ENCODE assay signal across 20 cellular contexts in the genomic region with DNA sequence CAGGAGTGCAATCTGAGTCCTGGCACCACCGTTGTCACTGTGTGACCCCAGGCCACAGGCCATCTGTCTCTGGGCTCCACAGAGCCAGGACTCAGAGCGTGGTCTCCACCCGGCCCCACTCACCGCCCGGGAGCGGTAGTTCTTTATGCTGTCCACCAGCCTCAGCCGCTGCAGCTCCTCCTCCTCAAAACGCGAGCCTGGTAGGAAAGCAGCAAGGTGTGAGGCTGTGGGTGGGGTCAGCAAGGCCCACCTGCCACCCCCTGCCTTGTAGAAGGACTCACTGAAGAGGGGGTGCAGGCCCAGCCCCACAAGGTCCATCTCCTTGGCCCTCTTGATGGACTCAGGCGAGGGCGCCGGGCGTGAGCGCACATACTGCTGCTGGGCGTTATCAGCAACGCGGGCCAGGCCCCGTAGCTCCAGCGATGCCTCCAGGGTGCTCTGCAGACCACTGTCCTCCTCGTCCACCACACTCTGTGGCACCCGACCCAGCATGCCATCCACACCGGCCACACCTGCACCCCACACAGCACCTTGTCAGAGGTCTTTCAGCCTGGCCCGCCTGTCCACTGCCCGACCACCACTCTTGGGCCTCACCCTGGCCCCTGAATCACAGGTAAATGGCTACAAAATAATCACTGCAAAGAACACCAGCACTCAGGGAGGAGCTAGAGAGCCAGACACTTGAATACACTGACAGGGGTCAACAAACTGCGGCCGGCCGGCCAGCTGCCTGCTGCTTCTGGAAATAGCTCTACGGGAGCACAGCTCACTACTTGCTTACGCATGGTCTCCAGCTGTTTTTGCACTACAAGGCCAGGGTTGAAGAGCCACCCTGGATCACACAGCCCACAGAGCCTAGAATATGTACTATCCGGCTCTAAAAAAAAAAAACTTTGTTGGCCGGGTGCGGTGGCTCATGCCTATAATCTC. TPM values are rescaled to one million over a fixed set of nuclear protein-coding genes. Genes with fewer than 3 reads are reported as not detected.
DNase-seq lines count a peak whose midpoint lies in the region; ATAC-seq and TF ChIP-seq lines count a peak whose summit lies in the region.
"Had no signal": no experiment of that assay in that cellular context is flagged by ENCODE, and none has a peak within 500 bp of the region (broad histone marks: within the 10 kb centered on the region; RNA-seq: fewer than 3 reads in every experiment).

No MANE protein-coding gene starts in this region.

- no peak for TF ChIP-seq EP300 in gastroesophageal sphincter (IDR thresholded peaks at IDR 0.05)

- H3K27ac Mint-ChIP-seq in WTC11: peak overlapping the region; percentile 87
- peak overlapping the region; percentile 60 for H3K27ac Mint-ChIP-seq in endodermal cell
- H3K27ac Mint-ChIP-seq: B cell had no signal

- H3K36me3 ChIP-seq in H7 (replicated peaks; ENCODE audit: control insufficient read depth, insufficient read depth, low read length) (peaks cover 24% of the 10 kb centered on the region), endodermal cell (ENCODE audit: control insufficient read depth, insufficient read depth, low read length) (peaks cover 59% of the 10 kb centered on the region), osteoblast (ENCODE audit: insufficient read depth, low read length) (peaks cover 51% of the 10 kb centered on the region), ascending aorta (peaks cover 94 to 99% of the 10 kb centered on the region in 2 donors), gastroesophageal sphincter (peaks cover 0 to 100% of the 10 kb centered on the region in 2 donors)

- no peaks in the 10 kb centered on the region for H3K9me3 ChIP-seq in endodermal cell (ENCODE audit: control insufficient read depth, low read length)
- H3K9me3 ChIP-seq in osteoblast (ENCODE audit: low read depth, low read length): no peaks in the 10 kb centered on the region
- no peaks in the 10 kb centered on the region for H3K9me3 ChIP-seq in ascending aorta
- no peaks in the 10 kb centered on the region for H3K9me3 ChIP-seq in gastroesophageal sphincter

- H3K27me3 Mint-ChIP-seq in WTC11 (ENCODE audit: low read depth) (no peaks in the 10 kb centered on the region), endodermal cell (ENCODE audit: insufficient read depth) (no peaks in the 10 kb centered on the region)
- H3K27me3 Mint-ChIP-seq: B cell had no signal

- ATAC-seq in WTC11: no peak
- no peak for ATAC-seq in gastroesophageal sphincter
- ATAC-seq in HG02884 (IDR thresholded peaks at IDR 0.05; ENCODE audit: unreplicated experiment): no peak

- POLR2A ChIA-PET in WTC11 (lab: Charles Lee): interaction anchor here (0.6 kb wide), 1 partner anchor 31 kb away, joined by 3 read pairs; no protein-coding TSS in a partner anchor

- CTCF ChIA-PET in WTC11 (lab: Charles Lee): interaction anchor here (1.2 to 2.3 kb wide), 2 partner anchors 13 to 30 kb away, joined by 3 to 7 read pairs; partner anchors contain the start of gene RASAL1

- H3K4me2 ChIP-seq in osteoblast (ENCODE audit: insufficient read depth, low read length): no peak overlapping the region
- H3K4me2 ChIP-seq: KMS-11 had no signal

- no peaks in the 10 kb centered on the region for H3K27me3 ChIP-seq in H7 (ENCODE audit: control insufficient read depth, insufficient read depth, low read length)
- H3K27me3 ChIP-seq in endodermal cell (ENCODE audit: control insufficient read depth, insufficient read depth, low read length, poor library complexity, severe bottlenecking): no peaks in the 10 kb centered on the region
- no peaks in the 10 kb centered on the region for H3K27me3 ChIP-seq in osteoblast (ENCODE audit: insufficient read depth, low read length)
- H3K27me3 ChIP-seq in ascending aorta: no peaks in the 10 kb centered on the region
- no peaks in the 10 kb centered on the region for H3K27me3 ChIP-seq in gastroesophageal sphincter

- no peaks in the 10 kb centered on the region for H3K79me2 ChIP-seq in osteoblast (ENCODE audit: insufficient read depth, low read length)

- peaks cover 23% of the 10 kb centered on the region for H3K4me1 Mint-ChIP-seq in WTC11
- peaks cover 9% of the 10 kb centered on the region for H3K4me1 Mint-ChIP-seq in endodermal cell

- H3K27ac ChIP-seq in endodermal cell (ENCODE audit: low read depth, low read length) (no peak overlapping the region), osteoblast (ENCODE audit: low read depth, low read length) (no peak overlapping the region), ascending aorta (no peak overlapping the region), gastroesophageal sphincter (no peak overlapping the region)
- H3K27ac ChIP-seq: KMS-11 had no signal

- H3K36me3 Mint-ChIP-seq in WTC11 (peaks cover 38% of the 10 kb centered on the region), endodermal cell (ENCODE audit: low read depth) (peaks cover 58% of the 10 kb centered on the region)

- H3K9ac ChIP-seq in endodermal cell (ENCODE audit: extremely low read depth, low read length, poor library complexity, severe bottlenecking): no peak overlapping the region
- H3K9ac ChIP-seq: KMS-11 had no signal

- 88 to 91% methylated on average over 24 to 32 of the region's 32 CpGs for WGBS in endodermal cell (ENCODE audit: insufficient coverage in 1 of 2, insufficient read length in 1 of 2), 2 experiments
- 92% methylated on average over 5 of the region's 32 CpGs; no CpG with 5 or more reads in 1 of the 2 donors for WGBS in gastroesophageal sphincter (ENCODE audit: low coverage in 1 of 2), 2 donors

- H3K4me3 ChIP-seq in H7 (ENCODE audit: insufficient read depth, low read depth, low read length) (no peak overlapping the region), endodermal cell (ENCODE audit: low read length) (no peak overlapping the region), osteoblast (ENCODE audit: insufficient read depth, low read length) (no peak overlapping the region), ascending aorta (no peak overlapping the region), gastroesophageal sphincter (no peak overlapping the region)

- intact Hi-C loops in ascending aorta (cut with DNase I): no loop called here

- TF ChIP-seq POLR2A in gastroesophageal sphincter (IDR thresholded peaks at IDR 0.05): no peak

- H2AFZ ChIP-seq in osteoblast (ENCODE audit: low read length): no peak overlapping the region

- no peak overlapping the region for H3K4me3 Mint-ChIP-seq in WTC11
- H3K4me3 Mint-ChIP-seq in endodermal cell: no peak overlapping the region
- H3K4me3 Mint-ChIP-seq: B cell had no signal

- TF ChIP-seq CTCF in WTC11 (IDR thresholded peaks at IDR 0.05) (no peak), endodermal cell (conservative IDR thresholded peaks at IDR 0.05) (no peak), osteoblast (IDR thresholded peaks at IDR 0.05; ENCODE audit: extremely low read depth, low read depth, low read length) (no peak), ascending aorta (IDR thresholded peaks at IDR 0.05) (no peak), gastroesophageal sphincter (IDR thresholded peaks at IDR 0.05) (no peak)

- no peaks in the 10 kb centered on the region for H3K4me1 ChIP-seq in endodermal cell (ENCODE audit: control insufficient read depth, insufficient read depth, low read length)
- peaks cover 4% of the 10 kb centered on the region for H3K4me1 ChIP-seq in osteoblast (ENCODE audit: insufficient read depth, low read length)
- H3K4me1 ChIP-seq in ascending aorta: no peaks in the 10 kb centered on the region
- H3K4me1 ChIP-seq in gastroesophageal sphincter: no peaks in the 10 kb centered on the region

- no peaks in the 10 kb centered on the region for H3K9me3 Mint-ChIP-seq in WTC11
- no peaks in the 10 kb centered on the region for H3K9me3 Mint-ChIP-seq in endodermal cell

- peaks cover 10% of the 10 kb centered on the region for H4K20me1 ChIP-seq in osteoblast (ENCODE audit: insufficient read depth, low read length)

- DNase-seq in H7 (peak; percentile 33), WTC11 (ENCODE audit: low spot score) (no peak), endodermal cell (peak; percentile 83), osteoblast (ENCODE audit: insufficient read length, low spot score, missing footprints) (peak; percentile 62), ascending aorta (ENCODE audit: low spot score in 2 of 2) (no peak)
- no peak for DNase-seq in stimulated activated naive CD4-positive, alpha-beta T cell (lab: John Stamatoyannopoulos, UW)
- DNase-seq: DMS53, GF-D8, GOT3, NCI-H1105, NCI-H2029 treated with DMSO at 0.1 percent for 48 hours, NCI-H2171 treated with DMSO at 0.1 percent for 48 hours, NCI-H446, NCI-H526, SHP77 had no signal

TF ChIP-seq in WTC11, 78 proteins besides CTCF, POLR2A, EP300 and RAD21 (continues in another document):
- no peak for TF ChIP-seq GRHL2 (CRISPR knock-in tag; IDR thresholded peaks at IDR 0.05; ENCODE audit: insufficient replicate concordance, severe bottlenecking)

RNA-seq across cellular contexts. Expression of gene CFAP73, which starts 16.3 kb away (rescaled TPM):
- total RNA-seq in H7 (2014; rRNA removed; shearing (Covaris generic)): 0.33 TPM in 1 of 2 replicates, not detected in the other
- 0.30 to 0.94 TPM (median 0.37 TPM) in 3 replicates for total RNA-seq in WTC11 (2021)
- not detected for total RNA-seq in endodermal cell
- not detected for polyA plus RNA-seq in endodermal cell (2013, experiment 1 of 2)
- not detected for polyA plus RNA-seq in endodermal cell (2013, experiment 2 of 2)
- total RNA-seq in osteoblast: not detected in 2 replicates
- total RNA-seq in ascending aorta: not detected
- not detected for total RNA-seq in gastroesophageal sphincter
- total RNA-seq: RPMI7951 had no signal

RNA-seq across cellular contexts. Expression of gene DDX54, which starts 19.5 kb away (rescaled TPM):
- total RNA-seq in H7 (2014; rRNA removed; shearing (Covaris generic)): 93.9 and 101 TPM in 2 replicates
- total RNA-seq in WTC11 (2021) (120 to 151 TPM (median 123 TPM) in 3 replicates), endodermal cell (10 to 100 TPM; 68.1 to 69.0 TPM), osteoblast (40.2 and 49.5 TPM in 2 replicates), ascending aorta (97.0 TPM), gastroesophageal sphincter (10 to 100 TPM; 38.0 to 60.4 (median 53.3) TPM)
- polyA plus RNA-seq in endodermal cell (2013, experiment 1 of 2): 43.7 TPM
- polyA plus RNA-seq in endodermal cell (2013, experiment 2 of 2): 37.6 TPM

RNA-seq across cellular contexts. Expression of gene RITA1, which starts 19.7 kb away (rescaled TPM):
- total RNA-seq in H7 (2014; rRNA removed; shearing (Covaris generic)): 42.3 and 45.9 TPM in 2 replicates
- total RNA-seq in WTC11 (2021): 26.4 to 29.3 TPM (median 27.1 TPM) in 3 replicates
- total RNA-seq in endodermal cell: 10 to 100 TPM; 18.8 to 20.3 TPM
- polyA plus RNA-seq in endodermal cell (2013, experiment 1 of 2): 16.0 TPM
- polyA plus RNA-seq in endodermal cell (2013, experiment 2 of 2): 16.8 TPM
- 20.0 and 22.4 TPM in 2 replicates for total RNA-seq in osteoblast
- 48.4 TPM for total RNA-seq in ascending aorta
- total RNA-seq in gastroesophageal sphincter: 10 to 100 TPM; 12.3 to 22.8 (median 16.6) TPM

RNA-seq across cellular contexts. Expression of gene RASAL1, which starts 30.2 kb away (rescaled TPM):
- total RNA-seq in H7 (2014; rRNA removed; shearing (Covaris generic)): 4.4 and 4.5 TPM in 2 replicates
- 6.9 to 8.1 TPM (median 8.0 TPM) in 3 replicates for total RNA-seq in WTC11 (2021)
- 1 to 10 TPM in 1 of 2 donors, under 1 TPM in 1; 0.77 to 1.4 TPM for total RNA-seq in endodermal cell
- polyA plus RNA-seq in endodermal cell (2013, experiment 1 of 2): 0.50 TPM
- polyA plus RNA-seq in endodermal cell (2013, experiment 2 of 2): 0.25 TPM
- not detected in 2 replicates for total RNA-seq in osteoblast
- total RNA-seq in ascending aorta: 0.64 TPM
- total RNA-seq in gastroesophageal sphincter: 1 to 10 TPM in 1 of 4 donors, not detected in 3; 1.7 TPM
- total RNA-seq: RPMI7951 had no signal

RNA-seq across cellular contexts. Expression of gene TPCN1, which starts 55.5 kb away (rescaled TPM):
- 19.2 and 20.7 TPM in 2 replicates for total RNA-seq in H7 (2014; rRNA removed; shearing (Covaris generic))
- total RNA-seq in WTC11 (2021) (29.0 to 32.7 TPM (median 30.7 TPM) in 3 replicates), endodermal cell (10 to 100 TPM; 18.9 to 30.8 TPM), osteoblast (25.7 and 28.9 TPM in 2 replicates), ascending aorta (56.3 TPM), gastroesophageal sphincter (10 to 100 TPM; 24.0 to 47.0 (median 37.3) TPM)
- 15.6 TPM for polyA plus RNA-seq in endodermal cell (2013, experiment 1 of 2)
- 14.2 TPM for polyA plus RNA-seq in endodermal cell (2013, experiment 2 of 2)

Comparison
In these comparisons a context has a peak if more than half of its experiments do, and no peak if none do; other contexts are left out.
1. DNase-seq: peak in H7 (single experiment), endodermal cell (single experiment) and osteoblast (single experiment); none in WTC11 (single experiment), stimulated activated naive CD4-positive, alpha-beta T cell (0 of 6) and ascending aorta (0 of 2).